In genomic region chr1:36814774-36815173, GRCh38 we compare ENCODE assay signal across 2 cellular contexts.
TF ChIP-seq lines count a peak whose summit lies in the region.

No MANE protein-coding gene starts in this region.

TF ChIP-seq in H1, 55 proteins besides CTCF, POLR2A, EP300 and RAD21:
- no peak for TF ChIP-seq JUN (IDR thresholded peaks at IDR 0.05; ENCODE audit: low read depth, low read length)
- TF ChIP-seq, protein P1, sequence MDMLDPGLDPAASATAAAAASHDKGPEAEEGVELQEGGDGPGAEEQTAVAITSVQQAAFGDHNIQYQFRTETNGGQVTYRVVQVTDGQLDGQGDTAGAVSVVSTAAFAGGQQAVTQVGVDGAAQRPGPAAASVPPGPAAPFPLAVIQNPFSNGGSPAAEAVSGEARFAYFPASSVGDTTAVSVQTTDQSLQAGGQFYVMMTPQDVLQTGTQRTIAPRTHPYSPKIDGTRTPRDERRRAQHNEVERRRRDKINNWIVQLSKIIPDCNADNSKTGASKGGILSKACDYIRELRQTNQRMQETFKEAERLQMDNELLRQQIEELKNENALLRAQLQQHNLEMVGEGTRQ (IDR thresholded peaks at IDR 0.05; ENCODE audit: low read length) = no peak
- TF ChIP-seq RXRA (IDR thresholded peaks at IDR 0.05; ENCODE audit: insufficient read depth, low read depth, low read length) = no peak
- no peak for TF ChIP-seq CHD1 (IDR thresholded peaks at IDR 0.05; ENCODE audit: low read depth, low read length)

TF ChIP-seq in SK-N-SH, 30 proteins besides CTCF, POLR2A, EP300 and RAD21:
- no peak for TF ChIP-seq SIN3A (IDR thresholded peaks at IDR 0.05; ENCODE audit: borderline replicate concordance, low read depth, low read length)
